In genomic region chr10:104371753-104372152, GRCh38 we compare ENCODE assay signal across 8 cellular contexts. TPM values are rescaled to one million over a fixed set of nuclear protein-coding genes. Genes with fewer than 3 reads are reported as not detected.
"Had no signal": no experiment of that assay in that cellular context is flagged by ENCODE, and none has a peak within 500 bp of the region (broad histone marks: within the 10 kb centered on the region; RNA-seq: fewer than 3 reads in every experiment).

No MANE protein-coding gene starts in this region.

- ATAC-seq: HepG2, K562 had no signal

- DNase-seq: IMR-90, KBM-7, KG1 had no signal

- H3K27ac ChIP-seq: HL-60, KMS-11 had no signal

- H3K4me2 ChIP-seq: KMS-11 had no signal

- H3K9ac ChIP-seq: KMS-11 had no signal

- H3K4me3 ChIP-seq: K562 had no signal

RNA-seq across cellular contexts. Expression of gene CFAP58, which starts 18.1 kb away (rescaled TPM):
- polyA plus RNA-seq: IgD-negative memory B cell had no signal
